ENCODE assay signal across 1 cellular context in genomic region chr7:47916514-47916913, GRCh38.
A peak's percentile ranks its signal among the peaks of the same experiment; 100 is the strongest.
TF ChIP-seq lines count a peak whose summit lies in the region.

No MANE protein-coding gene starts in this region.

TF ChIP-seq in endothelial cell of umbilical vein, 7 proteins besides CTCF, POLR2A, EP300 and RAD21:
- peak; percentile 74 for TF ChIP-seq GATA2 (IDR thresholded peaks at IDR 0.05; ENCODE audit: insufficient read depth, insufficient read length, low read depth, low read length)
